8 cellular contexts compared by ENCODE assay signal in genomic region chr3:194315088-194315964, GRCh38. TPM values are rescaled to one million over a fixed set of nuclear protein-coding genes. Genes with fewer than 3 reads are reported as not detected.
DNase-seq lines count a peak whose midpoint lies in the region; ATAC-seq, FAIRE-seq and TF ChIP-seq lines count a peak whose summit lies in the region.

No MANE protein-coding gene starts in this region.

- peak; percentile 86 to 97 for TF ChIP-seq RAD21 in A549 (conservative IDR thresholded peaks at IDR 0.05 in 1 of 2, IDR thresholded peaks at IDR 0.05 in 1 of 2)

- peak; percentile 86 to 89 for ATAC-seq in A549
- peak; percentile 81 for ATAC-seq in GM18519 (IDR thresholded peaks at IDR 0.05; ENCODE audit: low FRiP score, unreplicated experiment)
- ATAC-seq in HG03060 (IDR thresholded peaks at IDR 0.05; ENCODE audit: low read depth, unreplicated experiment) = peak; percentile 60

- intact Hi-C loops in breast epithelium (cut with DNase I; ENCODE audit: low total_unique reads) = loop anchor here (5.0 to 10.0 kb wide), 2 partner anchors 181 to 533 kb away; partner anchors contain the start of gene HES1

- no peaks in the 10 kb centered on the region for H3K36me3 Mint-ChIP-seq in immature natural killer cell

- DNase-seq in A549 (ENCODE audit: low read depth in 1 of 2, low spot score in 1 of 2) (peak; percentile 72 to 86), NCI-H2081 treated with DMSO at 0.1 percent for 48 hours (lab: John Stamatoyannopoulos, UW) (peak; percentile 76), breast epithelium (ENCODE audit: low spot score in 2 of 2) (peak; percentile 70 to 85), immature natural killer cell (peak; percentile 78 to 81 (median 79)), smooth muscle cell of the brain vasculature (ENCODE audit: low read depth, low spot score) (peak; percentile 39)

- 15% methylated on average over 17 of the region's 54 CpGs for WGBS in A549 (ENCODE audit: missing lambda C conversion rate)

- no peaks in the 10 kb centered on the region for H3K36me3 ChIP-seq in breast epithelium

- H3K4me1 ChIP-seq in A549 = peaks cover 56% of the 10 kb centered on the region
- H3K4me1 ChIP-seq in breast epithelium = peaks cover 9 to 16% of the 10 kb centered on the region in 2 donors

- peaks cover 12 to 18% of the 10 kb centered on the region in 2 donors for H3K4me1 Mint-ChIP-seq in immature natural killer cell

- FAIRE-seq in A549 (lab: Jason Lieb, UNC) = no peak

- H3K4me2 ChIP-seq in A549 = peak overlapping the region; percentile 80

- CTCF ChIA-PET in A549 (lab: Yijun Ruan, JAX) = interaction anchor here (0.6 to 8.9 kb wide), 90 partner anchors 8 to 714 kb away, joined by 3 to 213 read pairs (median 4); partner anchors contain the start of gene HES1

- H3K4me3 ChIP-seq in A549 (peak overlapping the region; percentile 43), breast epithelium (peak overlapping the region; percentile 30 to 67 (median 51))

- peak overlapping the region; percentile 72 to 95 (median 77) for H3K4me3 Mint-ChIP-seq in immature natural killer cell

- peak; percentile 82 for TF ChIP-seq CTCF in A549 (IDR thresholded peaks at IDR 0.05)
- TF ChIP-seq CTCF in VCaP (conservative IDR thresholded peaks at IDR 0.05) = peak; percentile 95
- TF ChIP-seq CTCF in breast epithelium (IDR thresholded peaks at IDR 0.05) = peak; percentile 87 to 99 (median 92)

- H3K27me3 ChIP-seq in breast epithelium = no peaks in the 10 kb centered on the region

- POLR2A ChIA-PET in A549 (lab: Yijun Ruan, JAX) = interaction anchor here (1.0 to 2.1 kb wide), 7 partner anchors 9 to 650 kb away, joined by 4 to 14 read pairs (median 6); partner anchors contain the start of gene HES1

- peaks cover 0 to 9% (median 5%) of the 10 kb centered on the region in 6 donors for H3K9me3 Mint-ChIP-seq in immature natural killer cell

- peak overlapping the region in 2 of 6 donors; percentile 50 to 72 for H3K27ac Mint-ChIP-seq in immature natural killer cell

- no peak for TF ChIP-seq POLR2A in A549 (IDR thresholded peaks at IDR 0.05; ENCODE audit: low read length)
- no peak for TF ChIP-seq POLR2A in breast epithelium (IDR thresholded peaks at IDR 0.05)

- peaks cover 7 to 21% (median 10%) of the 10 kb centered on the region in 3 donors for H3K27me3 Mint-ChIP-seq in immature natural killer cell (ENCODE audit: low read depth in 3 of 3)

- H3K9me3 ChIP-seq in A549 (no peaks in the 10 kb centered on the region), breast epithelium (peaks cover 8 to 13% of the 10 kb centered on the region in 2 donors)

- H3K27ac ChIP-seq in A549 (peak overlapping the region; percentile 78 to 88), VCaP (peak overlapping the region; percentile 66; the same call in 1 of the 2 replicates), breast epithelium (peak overlapping the region; percentile 78)

- TF ChIP-seq EP300 in A549 (IDR thresholded peaks at IDR 0.05) = peak in 1 of 2 experiments; percentile 54; a peak in 1 of 5 replicates

TF ChIP-seq in A549, 52 proteins besides CTCF, POLR2A, EP300 and RAD21 (continues in another document):
- TF ChIP-seq HOXB5 (CRISPR knock-in tag; IDR thresholded peaks at IDR 0.05) = no peak
- no peak for TF ChIP-seq ELK1 (IDR thresholded peaks at IDR 0.05; ENCODE audit: low read depth, low read length)
- TF ChIP-seq ZNF302 (CRISPR knock-in tag; IDR thresholded peaks at IDR 0.05) = no peak
- no peak for TF ChIP-seq EHF (CRISPR knock-in tag; IDR thresholded peaks at IDR 0.05)
- TF ChIP-seq GATA3 (IDR thresholded peaks at IDR 0.05; ENCODE audit: borderline replicate concordance) = no peak; the same call in 1 of the 2 replicates
- 0 out of 2 replicates have a peak, but pooled peaks have one; percentile 24 for TF ChIP-seq HOXB13 (CRISPR knock-in tag; IDR thresholded peaks at IDR 0.05; ENCODE audit: low read depth)
- TF ChIP-seq HMGXB4 (CRISPR knock-in tag; IDR thresholded peaks at IDR 0.05; ENCODE audit: borderline replicate concordance) = no peak
- no peak for TF ChIP-seq MYC (IDR thresholded peaks at IDR 0.05; ENCODE audit: borderline replicate concordance, low read length)
- TF ChIP-seq TP53 (CRISPR knock-in tag; IDR thresholded peaks at IDR 0.05) = no peak
- no peak for TF ChIP-seq ESRRA (IDR thresholded peaks at IDR 0.05; ENCODE audit: borderline replicate concordance, low read length)
- TF ChIP-seq MAZ (IDR thresholded peaks at IDR 0.05; ENCODE audit: borderline replicate concordance, low read depth, low read length) = no peak
- 0 out of 2 replicates have a peak, but pooled peaks have one; percentile 62 for TF ChIP-seq HOXA7 (CRISPR knock-in tag; IDR thresholded peaks at IDR 0.05)
- no peak for TF ChIP-seq CBX8 (IDR thresholded peaks at IDR 0.05)
- TF ChIP-seq CEBPB (IDR thresholded peaks at IDR 0.05) = peak in 1 of 2 experiments; percentile 58; a peak in 1 of 4 replicates
- no peak for TF ChIP-seq ZSCAN20 (CRISPR knock-in tag; IDR thresholded peaks at IDR 0.05)
- TF ChIP-seq RARB (CRISPR knock-in tag; IDR thresholded peaks at IDR 0.05) = no peak
- 0 out of 2 replicates have a peak, but pooled peaks have one; percentile 39 for TF ChIP-seq PBX3 (IDR thresholded peaks at IDR 0.05)
- TF ChIP-seq KDM5A (IDR thresholded peaks at IDR 0.05) = no peak

RNA-seq across cellular contexts. Expression of gene CPN2, which starts 35.8 kb away (rescaled TPM):
- polyA plus RNA-seq in A549 (2011; rRNA removed) (not detected in 2 replicates), A549 (2017; fragmentation: RNase III; extraction: RNeasy Plus Mini Kit Qiagen cat#74134 plus additional on column Dnase treatment) (not detected in 3 replicates), immature natural killer cell (not detected)
- 0.03 TPM in 1 of 2 replicates, not detected in the other for polyA plus RNA-seq in A549 (2012; cell fraction: cytosol; rRNA removed)
- not detected in 2 replicates for polyA plus RNA-seq in A549 (2012; cell fraction: nucleus; rRNA removed)
- not detected in 2 replicates for polyA minus RNA-seq in A549 (2011; rRNA and poly(A)+ RNA removed)
- under 1 TPM in 1 of 3 donors, not detected in 2; 0.16 TPM for total RNA-seq in breast epithelium

RNA-seq across cellular contexts. Expression of gene LRRC15, which starts 54.2 kb away (rescaled TPM):
- polyA plus RNA-seq in A549 (2011; rRNA removed) (0.05 TPM in 2 replicates), A549 (2017; fragmentation: RNase III; extraction: RNeasy Plus Mini Kit Qiagen cat#74134 plus additional on column Dnase treatment) (0.08 to 0.14 TPM (median 0.13 TPM) in 3 replicates), immature natural killer cell (not detected)
- 0.03 and 0.06 TPM in 2 replicates for polyA plus RNA-seq in A549 (2012; cell fraction: cytosol; rRNA removed)
- 0.05 and 0.10 TPM in 2 replicates for polyA plus RNA-seq in A549 (2012; cell fraction: nucleus; rRNA removed)
- polyA minus RNA-seq in A549 (2011; rRNA and poly(A)+ RNA removed) = not detected in 2 replicates
- under 1 TPM; 0.15 to 0.48 (median 0.33) TPM for total RNA-seq in breast epithelium

Comparison
In these comparisons a context has a peak if more than half of its experiments do, and no peak if none do; other contexts are left out.
1. Peak in every context shown above with its lines: DNase-seq, ATAC-seq, H3K4me3 ChIP-seq and H3K27ac ChIP-seq.